13 cellular contexts compared by ENCODE assay signal in the genomic region with DNA sequence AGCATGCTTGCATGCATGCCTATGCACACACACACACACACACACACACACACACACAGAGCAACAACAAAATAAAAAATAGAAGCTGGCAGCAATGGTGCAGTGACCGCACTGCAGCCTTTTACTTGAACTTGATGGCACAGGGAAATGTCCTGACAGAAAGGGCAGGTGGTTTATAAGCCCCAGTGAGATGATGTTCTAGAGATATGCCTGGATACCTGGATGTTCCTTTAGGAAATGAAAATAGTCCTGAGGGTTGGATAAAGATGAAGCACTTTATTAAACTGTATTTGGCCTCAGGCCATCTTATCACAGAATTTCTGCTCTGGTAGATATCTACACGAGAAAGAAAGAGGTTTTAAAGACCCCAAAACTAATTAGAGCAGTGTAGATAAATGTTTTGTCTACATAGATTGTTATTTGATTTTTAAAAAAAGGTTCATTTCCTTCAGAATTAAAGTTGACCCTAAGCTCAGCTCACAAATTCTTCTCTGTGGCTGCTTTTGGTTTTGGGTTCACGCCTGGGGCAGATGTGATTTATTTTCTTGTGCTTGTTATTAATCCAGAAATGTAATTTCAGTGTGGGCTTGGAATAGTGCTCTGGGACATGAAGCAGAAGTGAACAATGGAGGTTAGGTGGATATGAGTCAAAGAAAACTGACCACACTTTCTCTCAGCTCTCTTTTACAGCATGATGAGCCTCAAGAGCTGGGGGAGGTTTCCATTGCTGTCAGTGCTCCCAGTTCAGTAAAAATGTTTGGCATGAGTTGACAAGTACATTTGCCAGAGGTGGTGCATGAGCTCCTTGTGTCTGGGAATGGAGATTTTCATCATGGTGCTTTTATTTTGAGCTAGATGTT. TPM values are rescaled to one million over a fixed set of nuclear protein-coding genes. Genes with fewer than 3 reads are reported as not detected.
DNase-seq lines count a peak whose midpoint lies in the region; ATAC-seq and TF ChIP-seq lines count a peak whose summit lies in the region.
"Had no signal": no experiment of that assay in that cellular context is flagged by ENCODE, and none has a peak within 500 bp of the region (broad histone marks: within the 10 kb centered on the region; RNA-seq: fewer than 3 reads in every experiment).

No MANE protein-coding gene starts in this region.

- ATAC-seq in left ventricle myocardium superior (peak; percentile 47), Right ventricle myocardium inferior (no peak), T-cell (replicated peaks in 1 of 4) (no peak), HG03442 (IDR thresholded peaks at IDR 0.05; ENCODE audit: unreplicated experiment) (no peak)

- in situ Hi-C loops in astrocyte of the cerebellum (cut with HindIII; ENCODE audit: low sequenced_read_pairs), result loop anchor here (25.0 kb wide), 1 partner anchor 89 kb away; no protein-coding TSS in a partner anchor

- H3K27me3 Mint-ChIP-seq in T-cell, result peaks cover 9 to 28% of the 10 kb centered on the region in 2 donors

- POLR2A ChIA-PET in T-cell (lab: Charles Lee), result no interaction called here

- no peak for DNase-seq in left ventricle myocardium superior
- no peak for DNase-seq in Right ventricle myocardium inferior (ENCODE audit: missing footprints)
- DNase-seq in astrocyte of the cerebellum (ENCODE audit: low read depth), result peak; percentile 91
- DNase-seq in kidney glomerular epithelial cell (lab: John Stamatoyannopoulos, UW), result peak; percentile 88
- DNase-seq in T-cell, result no peak
- no peak for DNase-seq in stimulated activated CD4-positive, alpha-beta T cell treated with anti-CD3 and anti-CD28 coated beads, Interleukin-15, amount 100 ng/mL, for 24 hours
- no peak for DNase-seq in NCI-H524 treated with DMSO at 0.1 percent for 48 hours (lab: John Stamatoyannopoulos, UW)
- DNase-seq: activated naive CD4-positive, alpha-beta T cell treated with anti-CD3 and anti-CD28 coated beads for 36 hours; CD4-positive, CD25-positive, alpha-beta regulatory T cell; stimulated activated CD4-positive, alpha-beta T cell treated with anti-CD3 and anti-CD28 coated beads, Interleukin-12 subunit alpha, Interleukin-12 subunit beta, amount 100 ng/mL, for 4 hours; substantia nigra had no signal

- CTCF ChIA-PET in T-cell (lab: Charles Lee), result interaction anchor here in 1 of 2 donors (1.1 kb wide), 1 partner anchor 13 kb away, joined by 4 read pairs; no protein-coding TSS in a partner anchor

- H3K4me3 ChIP-seq in astrocyte of the cerebellum (ENCODE audit: low read depth, low read length), result no peak overlapping the region

- intact Hi-C loops in left ventricle myocardium superior (cut with micrococcal nuclease) (no loop called here), Right ventricle myocardium inferior (cut with DNase I) (no loop called here)

- H3K4me3 Mint-ChIP-seq in T-cell, result no peak overlapping the region
- H3K4me3 Mint-ChIP-seq: activated naive CD4-positive, alpha-beta T cell treated with anti-CD3 and anti-CD28 coated beads for 36 hours; CD4-positive, CD25-positive, alpha-beta regulatory T cell had no signal

- H3K36me3 Mint-ChIP-seq in T-cell, result no peaks in the 10 kb centered on the region
- H3K36me3 Mint-ChIP-seq: CD4-positive, CD25-positive, alpha-beta regulatory T cell had no signal

- H3K27ac Mint-ChIP-seq in T-cell, result no peak overlapping the region
- H3K27ac Mint-ChIP-seq: activated naive CD4-positive, alpha-beta T cell treated with anti-CD3 and anti-CD28 coated beads for 36 hours; CD4-positive, CD25-positive, alpha-beta regulatory T cell had no signal

- H3K9me3 Mint-ChIP-seq in T-cell, result no peaks in the 10 kb centered on the region
- H3K9me3 Mint-ChIP-seq: activated naive CD4-positive, alpha-beta T cell treated with anti-CD3 and anti-CD28 coated beads for 36 hours had no signal

- no peak for TF ChIP-seq CTCF in astrocyte of the cerebellum (IDR thresholded peaks at IDR 0.05; ENCODE audit: low read depth, low read length, missing control alignments)

- H3K4me1 Mint-ChIP-seq in T-cell, result peaks cover 3 to 4% (median 4%) of the 10 kb centered on the region in 3 donors
- H3K4me1 Mint-ChIP-seq: CD4-positive, CD25-positive, alpha-beta regulatory T cell had no signal

RNA-seq across cellular contexts. Expression of gene ADAM30, which starts 22.9 kb away (rescaled TPM):
- not detected for total RNA-seq in left ventricle myocardium superior
- not detected for total RNA-seq in Right ventricle myocardium inferior
- not detected for total RNA-seq in T-cell
- total RNA-seq: activated naive CD4-positive, alpha-beta T cell treated with anti-CD3 and anti-CD28 coated beads for 36 hours; CD4-positive, CD25-positive, alpha-beta regulatory T cell; mononuclear cell had no signal

Comparison
In these comparisons a context has a peak if more than half of its experiments do, and no peak if none do; other contexts are left out.
1. DNase-seq: peak in astrocyte of the cerebellum (single experiment) and kidney glomerular epithelial cell (single experiment); none in left ventricle myocardium superior (single experiment), Right ventricle myocardium inferior (single experiment), T-cell (0 of 34), stimulated activated CD4-positive, alpha-beta T cell treated with anti-CD3 and anti-CD28 coated beads, Interleukin-15, amount 100 ng/mL, for 24 hours (single experiment) and NCI-H524 treated with DMSO at 0.1 percent for 48 hours (single experiment).